9 cellular contexts compared by ENCODE assay signal in the genomic region with DNA sequence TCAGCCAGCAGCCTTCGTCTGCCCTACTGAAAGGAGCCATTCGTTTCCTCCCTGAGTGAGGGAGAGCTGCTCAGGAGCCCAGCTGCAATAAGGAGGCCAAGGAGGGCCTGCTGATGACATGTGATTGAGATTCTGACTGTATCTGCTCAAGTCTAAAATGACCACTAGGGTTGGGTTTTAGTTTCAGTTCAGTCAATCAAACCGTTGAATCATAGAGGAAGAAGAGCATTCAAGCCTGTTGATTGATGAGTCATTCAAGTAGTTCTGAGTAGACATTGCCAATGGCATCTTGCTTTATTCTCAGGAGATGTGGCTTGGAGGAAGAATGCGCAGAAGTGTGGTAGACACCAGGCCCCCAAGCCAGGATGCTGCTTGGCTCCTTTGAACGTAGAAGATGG.
DNase-seq lines count a peak whose midpoint lies in the region; ATAC-seq and TF ChIP-seq lines count a peak whose summit lies in the region.
"Had no signal": no experiment of that assay in that cellular context is flagged by ENCODE, and none has a peak within 500 bp of the region (broad histone marks: within the 10 kb centered on the region; RNA-seq: fewer than 3 reads in every experiment).

No MANE protein-coding gene starts in this region.

- H3K36me3 Mint-ChIP-seq in effector memory CD8-positive, alpha-beta T cell (ENCODE audit: insufficient read depth), result no peaks in the 10 kb centered on the region
- H3K36me3 Mint-ChIP-seq: IgD-negative memory B cell had no signal

- in situ Hi-C loops in KBM-7 (cut with MboI; ENCODE audit: low pct_unique_long_range_greater_than_20kb, low sequenced_read_pairs), result no loop called here

- intact Hi-C loops in posterior cingulate gyrus (cut with DNase I), result no loop called here

- peak overlapping the region; percentile 41 to 45 for H3K27ac Mint-ChIP-seq in effector memory CD8-positive, alpha-beta T cell
- H3K27ac Mint-ChIP-seq: IgD-negative memory B cell had no signal

- peak; percentile 46 for TF ChIP-seq CTCF in GM12872 (IDR thresholded peaks at IDR 0.05; ENCODE audit: insufficient read depth, low read depth, low read length)

- H3K4me1 Mint-ChIP-seq in effector memory CD8-positive, alpha-beta T cell (ENCODE audit: low read depth in 2 of 2), result peaks cover 10 to 11% of the 10 kb centered on the region in 2 donors

- ATAC-seq in GM21390 (IDR thresholded peaks at IDR 0.05; ENCODE audit: unreplicated experiment), result peak; percentile 82
- peak; percentile 65 for ATAC-seq in effector memory CD8-positive, alpha-beta T cell (replicated peaks)

- no peaks in the 10 kb centered on the region for H3K9me3 Mint-ChIP-seq in effector memory CD8-positive, alpha-beta T cell
- H3K9me3 Mint-ChIP-seq: IgD-negative memory B cell had no signal

- peak overlapping the region; percentile 36 to 53 for H3K4me3 Mint-ChIP-seq in effector memory CD8-positive, alpha-beta T cell

- DNase-seq in KBM-7 (peak; percentile 16), epidermal melanocyte (ENCODE audit: insufficient read length, low spot score) (no peak), posterior cingulate gyrus (no peak), NCI-H2107 (lab: John Stamatoyannopoulos, UW) (no peak)
- DNase-seq in effector memory CD8-positive, alpha-beta T cell, result no peak
- no peak for DNase-seq in effector CD4-positive, alpha-beta T cell

- H3K27me3 Mint-ChIP-seq in effector memory CD8-positive, alpha-beta T cell, result no peaks in the 10 kb centered on the region
- H3K27me3 Mint-ChIP-seq: IgD-negative memory B cell had no signal
